Comparison of ENCODE assay signal across 1 cellular context in the genomic region with DNA sequence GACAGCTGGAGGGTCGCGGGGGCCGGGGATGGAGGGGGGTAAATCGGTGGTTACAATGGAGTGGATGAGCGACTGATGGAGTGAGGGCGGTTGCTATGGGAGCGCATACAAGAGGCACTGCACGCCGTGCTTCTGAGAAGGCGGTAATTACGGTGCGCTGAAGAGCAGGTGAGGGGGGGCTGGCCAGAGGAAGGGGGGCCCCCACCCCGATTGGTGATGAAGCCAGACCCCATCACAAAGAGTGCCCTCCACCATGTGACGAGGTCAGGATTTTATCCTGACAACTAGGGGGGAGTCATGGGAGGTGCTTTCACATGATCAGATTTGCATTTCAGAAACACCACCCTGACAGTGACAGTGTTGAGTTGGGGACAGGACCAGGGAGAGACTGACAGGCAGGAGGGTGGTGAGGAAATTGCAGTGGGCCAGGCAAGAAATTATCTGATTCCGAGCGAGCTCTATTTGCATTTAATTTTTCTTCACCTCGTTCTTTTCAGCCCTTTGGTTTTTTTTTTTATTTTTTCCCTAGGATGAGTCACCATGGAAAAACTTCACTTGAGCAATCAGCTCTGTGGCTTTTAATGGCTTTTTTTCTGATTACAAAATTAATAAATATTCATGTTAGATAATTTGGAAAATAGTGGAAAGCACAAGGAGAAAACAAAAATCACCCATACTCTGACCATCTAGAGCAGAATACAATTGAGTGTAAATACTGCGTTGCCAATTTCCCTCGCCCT.
A peak's percentile ranks its signal among the peaks of the same experiment; 100 is the strongest.
TF ChIP-seq lines count a peak whose summit lies in the region.

No MANE protein-coding gene starts in this region.

TF ChIP-seq in K562, 482 proteins besides CTCF, POLR2A, EP300 and RAD21 (continues in another document):
- TF ChIP-seq ZFX (CRISPR knock-in tag; IDR thresholded peaks at IDR 0.05) = no peak
- TF ChIP-seq PURB (CRISPR knock-in tag; IDR thresholded peaks at IDR 0.05; ENCODE audit: low read depth) = no peak
- TF ChIP-seq, protein P1, sequence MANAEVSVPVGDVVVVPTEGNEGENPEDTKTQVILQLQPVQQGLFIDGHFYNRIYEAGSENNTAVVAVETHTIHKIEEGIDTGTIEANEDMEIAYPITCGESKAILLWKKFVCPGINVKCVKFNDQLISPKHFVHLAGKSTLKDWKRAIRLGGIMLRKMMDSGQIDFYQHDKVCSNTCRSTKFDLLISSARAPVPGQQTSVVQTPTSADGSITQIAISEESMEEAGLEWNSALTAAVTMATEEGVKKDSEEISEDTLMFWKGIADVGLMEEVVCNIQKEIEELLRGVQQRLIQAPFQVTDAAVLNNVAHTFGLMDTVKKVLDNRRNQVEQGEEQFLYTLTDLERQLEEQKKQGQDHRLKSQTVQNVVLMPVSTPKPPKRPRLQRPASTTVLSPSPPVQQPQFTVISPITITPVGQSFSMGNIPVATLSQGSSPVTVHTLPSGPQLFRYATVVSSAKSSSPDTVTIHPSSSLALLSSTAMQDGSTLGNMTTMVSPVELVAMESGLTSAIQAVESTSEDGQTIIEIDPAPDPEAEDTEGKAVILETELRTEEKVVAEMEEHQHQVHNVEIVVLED (CRISPR knock-in tag; IDR thresholded peaks at IDR 0.05) = no peak
- TF ChIP-seq MAFF (IDR thresholded peaks at IDR 0.05; ENCODE audit: low read length) = no peak
- TF ChIP-seq ZBTB17 (CRISPR knock-in tag; IDR thresholded peaks at IDR 0.05) = no peak
- no peak for TF ChIP-seq ZNF586 (CRISPR knock-in tag; conservative IDR thresholded peaks at IDR 0.05)
- no peak for TF ChIP-seq TAF9B (IDR thresholded peaks at IDR 0.05; ENCODE audit: partially characterized antibody)
- TF ChIP-seq KHSRP (IDR thresholded peaks at IDR 0.05) = no peak
- TF ChIP-seq, protein P2, sequence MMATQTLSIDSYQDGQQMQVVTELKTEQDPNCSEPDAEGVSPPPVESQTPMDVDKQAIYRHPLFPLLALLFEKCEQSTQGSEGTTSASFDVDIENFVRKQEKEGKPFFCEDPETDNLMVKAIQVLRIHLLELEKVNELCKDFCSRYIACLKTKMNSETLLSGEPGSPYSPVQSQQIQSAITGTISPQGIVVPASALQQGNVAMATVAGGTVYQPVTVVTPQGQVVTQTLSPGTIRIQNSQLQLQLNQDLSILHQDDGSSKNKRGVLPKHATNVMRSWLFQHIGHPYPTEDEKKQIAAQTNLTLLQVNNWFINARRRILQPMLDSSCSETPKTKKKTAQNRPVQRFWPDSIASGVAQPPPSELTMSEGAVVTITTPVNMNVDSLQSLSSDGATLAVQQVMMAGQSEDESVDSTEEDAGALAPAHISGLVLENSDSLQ (IDR thresholded peaks at IDR 0.05) = peak; percentile 65; the same call in 1 of the 2 replicates
- no peak for TF ChIP-seq ZNF143 (CRISPR knock-in tag; IDR thresholded peaks at IDR 0.05)
- no peak for TF ChIP-seq HLTF (IDR thresholded peaks at IDR 0.05)
- TF ChIP-seq U2AF2 (optimal IDR thresholded peaks at IDR 0.05; ENCODE audit: low read depth, low read length) = no peak
- TF ChIP-seq, protein P3, sequence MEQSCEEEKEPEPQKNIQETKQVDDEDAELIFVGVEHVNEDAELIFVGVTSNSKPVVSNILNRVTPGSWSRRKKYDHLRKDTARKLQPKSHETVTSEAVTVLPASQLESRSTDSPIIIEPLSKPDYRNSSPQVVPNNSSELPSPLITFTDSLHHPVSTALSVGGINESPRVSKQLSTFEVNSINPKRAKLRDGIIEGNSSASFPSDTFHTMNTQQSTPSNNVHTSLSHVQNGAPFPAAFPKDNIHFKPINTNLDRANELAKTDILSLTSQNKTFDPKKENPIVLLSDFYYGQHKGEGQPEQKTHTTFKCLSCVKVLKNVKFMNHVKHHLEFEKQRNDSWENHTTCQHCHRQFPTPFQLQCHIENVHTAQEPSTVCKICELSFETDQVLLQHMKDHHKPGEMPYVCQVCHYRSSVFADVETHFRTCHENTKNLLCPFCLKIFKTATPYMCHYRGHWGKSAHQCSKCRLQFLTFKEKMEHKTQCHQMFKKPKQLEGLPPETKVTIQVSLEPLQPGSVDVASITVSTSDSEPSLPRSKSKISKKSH (CRISPR knock-in tag; IDR thresholded peaks at IDR 0.05) = no peak
- TF ChIP-seq FOSL1 (tag; conservative IDR thresholded peaks at IDR 0.05) = peak; percentile 81
- no peak for TF ChIP-seq NR2C2 (CRISPR knock-in tag; IDR thresholded peaks at IDR 0.05)
- TF ChIP-seq NR2C2 (tag; IDR thresholded peaks at IDR 0.05) = no peak
- no peak for TF ChIP-seq FOXM1 (IDR thresholded peaks at IDR 0.05; ENCODE audit: low read depth)
- no peak for TF ChIP-seq FOXM1 (CRISPR knock-in tag; IDR thresholded peaks at IDR 0.05; ENCODE audit: low read depth)
- no peak for TF ChIP-seq FIP1L1 (IDR thresholded peaks at IDR 0.05; ENCODE audit: low read depth, low read length, poor library complexity, severe bottlenecking)
- TF ChIP-seq TCF3 (CRISPR knock-in tag; IDR thresholded peaks at IDR 0.05) = no peak
- TF ChIP-seq, protein P4, sequence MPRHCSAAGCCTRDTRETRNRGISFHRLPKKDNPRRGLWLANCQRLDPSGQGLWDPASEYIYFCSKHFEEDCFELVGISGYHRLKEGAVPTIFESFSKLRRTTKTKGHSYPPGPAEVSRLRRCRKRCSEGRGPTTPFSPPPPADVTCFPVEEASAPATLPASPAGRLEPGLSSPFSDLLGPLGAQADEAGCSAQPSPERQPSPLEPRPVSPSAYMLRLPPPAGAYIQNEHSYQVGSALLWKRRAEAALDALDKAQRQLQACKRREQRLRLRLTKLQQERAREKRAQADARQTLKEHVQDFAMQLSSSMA (CRISPR knock-in tag; IDR thresholded peaks at IDR 0.05) = no peak
- TF ChIP-seq TRIM24 (IDR thresholded peaks at IDR 0.05) = no peak
- TF ChIP-seq ZNF77 (CRISPR knock-in tag; IDR thresholded peaks at IDR 0.05) = no peak
- no peak for TF ChIP-seq PYGO2 (tag; IDR thresholded peaks at IDR 0.05)
- TF ChIP-seq SIRT6 (IDR thresholded peaks at IDR 0.05; ENCODE audit: low read depth, low read length) = no peak
- no peak for TF ChIP-seq SMARCC2 (IDR thresholded peaks at IDR 0.05; ENCODE audit: low read depth)
- TF ChIP-seq ZNF311 (CRISPR knock-in tag; IDR thresholded peaks at IDR 0.05) = no peak
- TF ChIP-seq IRF2 (CRISPR knock-in tag; IDR thresholded peaks at IDR 0.05) = no peak
- TF ChIP-seq, protein P5, sequence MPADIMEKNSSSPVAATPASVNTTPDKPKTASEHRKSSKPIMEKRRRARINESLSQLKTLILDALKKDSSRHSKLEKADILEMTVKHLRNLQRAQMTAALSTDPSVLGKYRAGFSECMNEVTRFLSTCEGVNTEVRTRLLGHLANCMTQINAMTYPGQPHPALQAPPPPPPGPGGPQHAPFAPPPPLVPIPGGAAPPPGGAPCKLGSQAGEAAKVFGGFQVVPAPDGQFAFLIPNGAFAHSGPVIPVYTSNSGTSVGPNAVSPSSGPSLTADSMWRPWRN (IDR thresholded peaks at IDR 0.05; ENCODE audit: low read depth) = no peak
- no peak for TF ChIP-seq OTX1 (CRISPR knock-in tag; IDR thresholded peaks at IDR 0.05)
- no peak for TF ChIP-seq CBX3 (IDR thresholded peaks at IDR 0.05; ENCODE audit: borderline replicate concordance in 1 of 2, low read length in 2 of 2)
- no peak for TF ChIP-seq SUPT5H (IDR thresholded peaks at IDR 0.05)
- TF ChIP-seq ATF1 (CRISPR knock-in tag; IDR thresholded peaks at IDR 0.05) = no peak
- TF ChIP-seq ATF1 (tag; IDR thresholded peaks at IDR 0.05) = no peak
- peak; percentile 31; the same call in 1 of the 2 replicates for TF ChIP-seq JUND (IDR thresholded peaks at IDR 0.05; ENCODE audit: borderline replicate concordance, low read depth, low read length)
- TF ChIP-seq JUND (tag; IDR thresholded peaks at IDR 0.05; ENCODE audit: borderline replicate concordance, low read depth, low read length) = no peak
- TF ChIP-seq, protein P6, sequence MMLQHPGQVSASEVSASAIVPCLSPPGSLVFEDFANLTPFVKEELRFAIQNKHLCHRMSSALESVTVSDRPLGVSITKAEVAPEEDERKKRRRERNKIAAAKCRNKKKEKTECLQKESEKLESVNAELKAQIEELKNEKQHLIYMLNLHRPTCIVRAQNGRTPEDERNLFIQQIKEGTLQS (IDR thresholded peaks at IDR 0.05) = peak; percentile 62; the same call in 1 of the 2 replicates
- TF ChIP-seq, protein P6 (CRISPR knock-in tag; conservative IDR thresholded peaks at IDR 0.05) = no peak
- TF ChIP-seq, protein P7, sequence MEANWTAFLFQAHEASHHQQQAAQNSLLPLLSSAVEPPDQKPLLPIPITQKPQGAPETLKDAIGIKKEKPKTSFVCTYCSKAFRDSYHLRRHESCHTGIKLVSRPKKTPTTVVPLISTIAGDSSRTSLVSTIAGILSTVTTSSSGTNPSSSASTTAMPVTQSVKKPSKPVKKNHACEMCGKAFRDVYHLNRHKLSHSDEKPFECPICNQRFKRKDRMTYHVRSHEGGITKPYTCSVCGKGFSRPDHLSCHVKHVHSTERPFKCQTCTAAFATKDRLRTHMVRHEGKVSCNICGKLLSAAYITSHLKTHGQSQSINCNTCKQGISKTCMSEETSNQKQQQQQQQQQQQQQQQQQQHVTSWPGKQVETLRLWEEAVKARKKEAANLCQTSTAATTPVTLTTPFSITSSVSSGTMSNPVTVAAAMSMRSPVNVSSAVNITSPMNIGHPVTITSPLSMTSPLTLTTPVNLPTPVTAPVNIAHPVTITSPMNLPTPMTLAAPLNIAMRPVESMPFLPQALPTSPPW (CRISPR knock-in tag; IDR thresholded peaks at IDR 0.05) = peak; percentile 39; the same call in 1 of the 2 replicates
- no peak for TF ChIP-seq SETDB1 (IDR thresholded peaks at IDR 0.05; ENCODE audit: low read length)
- TF ChIP-seq, protein P8, sequence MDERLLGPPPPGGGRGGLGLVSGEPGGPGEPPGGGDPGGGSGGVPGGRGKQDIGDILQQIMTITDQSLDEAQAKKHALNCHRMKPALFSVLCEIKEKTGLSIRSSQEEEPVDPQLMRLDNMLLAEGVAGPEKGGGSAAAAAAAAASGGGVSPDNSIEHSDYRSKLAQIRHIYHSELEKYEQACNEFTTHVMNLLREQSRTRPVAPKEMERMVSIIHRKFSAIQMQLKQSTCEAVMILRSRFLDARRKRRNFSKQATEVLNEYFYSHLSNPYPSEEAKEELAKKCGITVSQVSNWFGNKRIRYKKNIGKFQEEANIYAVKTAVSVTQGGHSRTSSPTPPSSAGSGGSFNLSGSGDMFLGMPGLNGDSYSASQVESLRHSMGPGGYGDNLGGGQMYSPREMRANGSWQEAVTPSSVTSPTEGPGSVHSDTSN (CRISPR knock-in tag; IDR thresholded peaks at IDR 0.05; ENCODE audit: low read depth) = no peak
- TF ChIP-seq, protein P8 (tag; conservative IDR thresholded peaks at IDR 0.05; ENCODE audit: low read depth) = no peak
- TF ChIP-seq, protein P9, sequence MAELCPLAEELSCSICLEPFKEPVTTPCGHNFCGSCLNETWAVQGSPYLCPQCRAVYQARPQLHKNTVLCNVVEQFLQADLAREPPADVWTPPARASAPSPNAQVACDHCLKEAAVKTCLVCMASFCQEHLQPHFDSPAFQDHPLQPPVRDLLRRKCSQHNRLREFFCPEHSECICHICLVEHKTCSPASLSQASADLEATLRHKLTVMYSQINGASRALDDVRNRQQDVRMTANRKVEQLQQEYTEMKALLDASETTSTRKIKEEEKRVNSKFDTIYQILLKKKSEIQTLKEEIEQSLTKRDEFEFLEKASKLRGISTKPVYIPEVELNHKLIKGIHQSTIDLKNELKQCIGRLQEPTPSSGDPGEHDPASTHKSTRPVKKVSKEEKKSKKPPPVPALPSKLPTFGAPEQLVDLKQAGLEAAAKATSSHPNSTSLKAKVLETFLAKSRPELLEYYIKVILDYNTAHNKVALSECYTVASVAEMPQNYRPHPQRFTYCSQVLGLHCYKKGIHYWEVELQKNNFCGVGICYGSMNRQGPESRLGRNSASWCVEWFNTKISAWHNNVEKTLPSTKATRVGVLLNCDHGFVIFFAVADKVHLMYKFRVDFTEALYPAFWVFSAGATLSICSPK (IDR thresholded peaks at IDR 0.05; ENCODE audit: borderline replicate concordance) = no peak
- no peak for TF ChIP-seq EP400 (IDR thresholded peaks at IDR 0.05)
- TF ChIP-seq RFX1 (IDR thresholded peaks at IDR 0.05) = peak; percentile 63
- TF ChIP-seq PHF21A (IDR thresholded peaks at IDR 0.05; ENCODE audit: borderline replicate concordance, low read depth) = no peak
- TF ChIP-seq ZEB2 (IDR thresholded peaks at IDR 0.05) = no peak
- TF ChIP-seq, protein P10, sequence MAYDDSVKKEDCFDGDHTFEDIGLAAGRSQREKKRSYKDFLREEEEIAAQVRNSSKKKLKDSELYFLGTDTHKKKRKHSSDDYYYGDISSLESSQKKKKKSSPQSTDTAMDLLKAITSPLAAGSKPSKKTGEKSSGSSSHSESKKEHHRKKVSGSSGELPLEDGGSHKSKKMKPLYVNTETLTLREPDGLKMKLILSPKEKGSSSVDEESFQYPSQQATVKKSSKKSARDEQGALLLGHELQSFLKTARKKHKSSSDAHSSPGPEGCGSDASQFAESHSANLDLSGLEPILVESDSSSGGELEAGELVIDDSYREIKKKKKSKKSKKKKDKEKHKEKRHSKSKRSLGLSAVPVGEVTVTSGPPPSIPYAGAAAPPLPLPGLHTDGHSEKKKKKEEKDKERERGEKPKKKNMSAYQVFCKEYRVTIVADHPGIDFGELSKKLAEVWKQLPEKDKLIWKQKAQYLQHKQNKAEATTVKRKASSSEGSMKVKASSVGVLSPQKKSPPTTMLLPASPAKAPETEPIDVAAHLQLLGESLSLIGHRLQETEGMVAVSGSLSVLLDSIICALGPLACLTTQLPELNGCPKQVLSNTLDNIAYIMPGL (CRISPR knock-in tag; IDR thresholded peaks at IDR 0.05) = no peak
- no peak for TF ChIP-seq ZFP36 (IDR thresholded peaks at IDR 0.05; ENCODE audit: low read depth, low read length, partially characterized antibody)
- no peak for TF ChIP-seq ZNF696 (CRISPR knock-in tag; conservative IDR thresholded peaks at IDR 0.05)
